In genomic region chr1:158149577-158150269, GRCh38 we compare ENCODE assay signal across 9 cellular contexts. TPM values are rescaled to one million over a fixed set of nuclear protein-coding genes. Genes with fewer than 3 reads are reported as not detected.
DNase-seq lines count a peak whose midpoint lies in the region; FAIRE-seq and TF ChIP-seq lines count a peak whose summit lies in the region.
"Had no signal": no experiment of that assay in that cellular context is flagged by ENCODE, and none has a peak within 500 bp of the region (broad histone marks: within the 10 kb centered on the region; RNA-seq: fewer than 3 reads in every experiment).

No MANE protein-coding gene starts in this region.

- H3K27me3 ChIP-seq in spleen (replicated peaks in 1 of 7), result no peaks in the 10 kb centered on the region

- H3K9me3 ChIP-seq in spleen, result peaks cover 0 to 9% (median 0%) of the 10 kb centered on the region in 8 donors

- H3K4me1 ChIP-seq in spleen, result peaks cover 18 to 62% (median 40%) of the 10 kb centered on the region in 6 donors

- H3K36me3 ChIP-seq in spleen, result no peaks in the 10 kb centered on the region

- FAIRE-seq in islet of Langerhans (lab: Jason Lieb, UNC), result peak; percentile 9

- peak overlapping the region; percentile 4 to 89 (median 80) for H3K27ac ChIP-seq in spleen

- intact Hi-C loops in spleen (cut with DNase I; ENCODE audit: low total_unique reads), result no loop called here

- TF ChIP-seq CTCF in spleen (IDR thresholded peaks at IDR 0.05 in 8 of 11, conservative IDR thresholded peaks at IDR 0.05 in 3 of 11), result no peak

- H3K4me3 ChIP-seq in spleen, result peak overlapping the region; percentile 27 to 73 (median 43)

- no peak for TF ChIP-seq POLR2A in spleen (IDR thresholded peaks at IDR 0.05)

- CTCF ChIA-PET in HEK293T (lab: Yijun Ruan, JAX), result interaction anchor here (0.9 kb wide), 1 partner anchor 25 kb away, joined by 3 read pairs; no protein-coding TSS in a partner anchor

- DNase-seq in COR-L47 (lab: John Stamatoyannopoulos, UW), result peak; percentile 34
- DNase-seq in HEK293T (ENCODE audit: extremely low spot score), result peak; percentile 99
- DNase-seq in NCI-H446 (lab: John Stamatoyannopoulos, UW), result peak; percentile 92 to 98
- peak; percentile 62 for DNase-seq in activated CD4-positive, alpha-beta T cell treated with anti-CD3 and anti-CD28 coated beads for 24 hours (ENCODE audit: low read depth in 2 of 2)
- peak; percentile 43 to 58 for DNase-seq in cerebellar nuclear complex (lab: John Stamatoyannopoulos, UW)
- DNase-seq in spleen, result peak; percentile 93
- DNase-seq in RKO (ENCODE audit: low spot score), result no peak

- POLR2A ChIA-PET in HEK293T (lab: Yijun Ruan, JAX), result no interaction called here

- 9 to 11% (median 11%) methylated on average over 31 of the region's 31 CpGs for WGBS in spleen, 5 donors

TF ChIP-seq in HEK293T, 16 proteins besides CTCF, POLR2A, EP300 and RAD21:
- TF ChIP-seq ELF4 (IDR thresholded peaks at IDR 0.05), result 0 out of 2 replicates have a peak, but pooled peaks have one; percentile 8
- TF ChIP-seq L3MBTL2 (conservative IDR thresholded peaks at IDR 0.05), result peak; percentile 80
- no peak for TF ChIP-seq FOXM1 (IDR thresholded peaks at IDR 0.05; ENCODE audit: borderline replicate concordance)

RNA-seq across cellular contexts. Expression of gene CD1D, which starts 31.0 kb away (rescaled TPM):
- 10 to 100 TPM; 14.7 to 28.5 (median 23.0) TPM for total RNA-seq in spleen
- polyA plus RNA-seq in spleen, result 10 to 100 TPM; 26.7 to 62.8 (median 28.3) TPM
- total RNA-seq: activated CD8-positive, alpha-beta memory T cell treated with anti-CD3 and anti-CD28 coated beads for 36 hours had no signal
